ENCODE assay signal across 1 cellular context in genomic region chr20:38000293-38000692, GRCh38.
TF ChIP-seq lines count a peak whose summit lies in the region.

No MANE protein-coding gene starts in this region.

TF ChIP-seq in IMR-90, 13 proteins besides CTCF, POLR2A, EP300 and RAD21 (continued from another document):
- TF ChIP-seq NFE2L2 (IDR thresholded peaks at IDR 0.05; ENCODE audit: low read depth, low read length): no peak
- no peak for TF ChIP-seq BHLHE40 (IDR thresholded peaks at IDR 0.05; ENCODE audit: low read depth, low read length)
- TF ChIP-seq ELK1 (IDR thresholded peaks at IDR 0.05; ENCODE audit: borderline replicate concordance, low read depth, low read length): no peak
- TF ChIP-seq CEBPB (IDR thresholded peaks at IDR 0.05; ENCODE audit: low read depth, low read length): no peak
